11 cellular contexts compared by ENCODE assay signal in the genomic region with DNA sequence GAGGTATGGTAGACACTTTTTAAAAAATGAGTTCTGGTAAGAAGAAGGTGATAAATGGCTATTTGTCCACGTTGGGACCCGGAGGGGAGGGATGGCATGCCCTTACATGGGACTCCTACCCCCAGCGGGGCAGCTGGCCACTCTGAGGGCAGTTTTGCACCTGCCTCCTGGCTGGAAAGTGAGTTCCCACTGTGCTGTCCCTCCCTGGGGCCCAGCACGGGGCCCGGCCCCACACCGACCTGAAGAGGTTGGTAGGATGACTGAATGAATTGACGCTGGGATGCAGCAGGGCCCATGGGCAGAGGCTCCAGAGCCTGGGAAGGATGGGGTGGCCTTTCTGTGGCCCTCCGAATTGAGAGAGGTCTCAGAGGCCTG. TPM values are rescaled to one million over a fixed set of nuclear protein-coding genes. Genes with fewer than 3 reads are reported as not detected.
DNase-seq lines count a peak whose midpoint lies in the region; ATAC-seq and TF ChIP-seq lines count a peak whose summit lies in the region.
"Had no signal": no experiment of that assay in that cellular context is flagged by ENCODE, and none has a peak within 500 bp of the region (broad histone marks: within the 10 kb centered on the region; RNA-seq: fewer than 3 reads in every experiment).

No MANE protein-coding gene starts in this region.

- in situ Hi-C loops in transverse colon (cut with MboI; ENCODE audit: low pct_ligation_motif_present in 1 of 4, low pct_unique_long_range_greater_than_20kb in 1 of 4, low sequenced_read_pairs in 3 of 4) = no loop called here

- H3K9me3 ChIP-seq in colonic mucosa (no peaks in the 10 kb centered on the region), transverse colon (no peaks in the 10 kb centered on the region)

- H3K9me3 Mint-ChIP-seq in activated naive CD4-positive, alpha-beta T cell treated with anti-CD3 and anti-CD28 coated beads for 36 hours = no peaks in the 10 kb centered on the region
- no peaks in the 10 kb centered on the region for H3K9me3 Mint-ChIP-seq in naive thymus-derived CD8-positive, alpha-beta T cell

- no peaks in the 10 kb centered on the region for H3K36me3 ChIP-seq in colonic mucosa
- no peaks in the 10 kb centered on the region for H3K36me3 ChIP-seq in transverse colon

- peak overlapping the region; percentile 49 for H3K4me3 Mint-ChIP-seq in activated naive CD4-positive, alpha-beta T cell treated with anti-CD3 and anti-CD28 coated beads for 36 hours
- H3K4me3 Mint-ChIP-seq in naive thymus-derived CD8-positive, alpha-beta T cell = peak overlapping the region; percentile 64 to 80 (median 72)

- 57% methylated on average over 8 of the region's 8 CpGs; no CpG with 5 or more reads in 1 of the 2 donors for WGBS in transverse colon (ENCODE audit: low coverage in 1 of 2), 2 donors

- H3K27ac ChIP-seq in colonic mucosa = peak overlapping the region; percentile 40
- H3K27ac ChIP-seq in transverse colon = peak overlapping the region; percentile 39 to 92 (median 86)

- no peaks in the 10 kb centered on the region for H3K36me3 Mint-ChIP-seq in activated naive CD4-positive, alpha-beta T cell treated with anti-CD3 and anti-CD28 coated beads for 36 hours (ENCODE audit: low read depth)
- H3K36me3 Mint-ChIP-seq in naive thymus-derived CD8-positive, alpha-beta T cell = no peaks in the 10 kb centered on the region

- POLR2A ChIA-PET in naive thymus-derived CD8-positive, alpha-beta T cell (lab: Charles Lee) = no interaction called here

- peaks cover 14% of the 10 kb centered on the region for H3K4me1 Mint-ChIP-seq in activated naive CD4-positive, alpha-beta T cell treated with anti-CD3 and anti-CD28 coated beads for 36 hours (ENCODE audit: low read depth)
- H3K4me1 Mint-ChIP-seq in naive thymus-derived CD8-positive, alpha-beta T cell = peaks cover 15 to 40% (median 25%) of the 10 kb centered on the region in 4 donors

- H3K27me3 ChIP-seq in colonic mucosa (peaks cover 11% of the 10 kb centered on the region), transverse colon (peaks cover 26% of the 10 kb centered on the region)

- H3K27ac Mint-ChIP-seq in activated naive CD4-positive, alpha-beta T cell treated with anti-CD3 and anti-CD28 coated beads for 36 hours = no peak overlapping the region
- peak overlapping the region; percentile 3 to 90 (median 70) for H3K27ac Mint-ChIP-seq in naive thymus-derived CD8-positive, alpha-beta T cell

- H3K4me1 ChIP-seq in colonic mucosa (no peaks in the 10 kb centered on the region), transverse colon (peaks cover 0 to 12% (median 2%) of the 10 kb centered on the region in 4 donors)

- no peak for ATAC-seq in naive thymus-derived CD8-positive, alpha-beta T cell
- ATAC-seq: GM12878 had no signal

- no peak overlapping the region for H3K4me3 ChIP-seq in colonic mucosa
- H3K4me3 ChIP-seq in transverse colon = no peak overlapping the region
- H3K4me3 ChIP-seq: GM12878 had no signal

- no peak for DNase-seq in activated naive CD4-positive, alpha-beta T cell treated with anti-CD3 and anti-CD28 coated beads for 36 hours
- no peak for DNase-seq in activated naive CD4-positive, alpha-beta T cell treated with anti-CD3 and anti-CD28 coated beads, Interleukin-2, amount 50 U/mL, for 16 hours
- DNase-seq in colonic mucosa = no peak
- no peak for DNase-seq in naive thymus-derived CD8-positive, alpha-beta T cell
- DNase-seq in transverse colon = no peak
- DNase-seq in RKO (ENCODE audit: low spot score) = no peak
- no peak for DNase-seq in activated CD4-positive, alpha-beta T cell treated with anti-CD3 and anti-CD28 coated beads for 48 hours
- no peak for DNase-seq in NAMALWA (ENCODE audit: low spot score)
- DNase-seq: AML-193 had no signal

- CTCF ChIA-PET in activated naive CD4-positive, alpha-beta T cell treated with anti-CD3 and anti-CD28 coated beads for 36 hours (lab: Charles Lee) = no interaction called here

- H3K27me3 Mint-ChIP-seq in activated naive CD4-positive, alpha-beta T cell treated with anti-CD3 and anti-CD28 coated beads for 36 hours (ENCODE audit: low read depth) = no peaks in the 10 kb centered on the region
- H3K27me3 Mint-ChIP-seq in naive thymus-derived CD8-positive, alpha-beta T cell = peaks cover 0 to 1% (median 0%) of the 10 kb centered on the region in 5 donors

- peak overlapping the region in 1 of 2 donors; percentile 6 for H3K9ac ChIP-seq in colonic mucosa (ENCODE audit: low read depth in 2 of 2, low read length in 2 of 2)

- intact Hi-C loops in activated naive CD4-positive, alpha-beta T cell treated with anti-CD3 and anti-CD28 coated beads for 36 hours (cut with micrococcal nuclease) = no loop called here
- intact Hi-C loops in colonic mucosa (cut with DNase I) (no loop called here), transverse colon (cut with DNase I; ENCODE audit: low total_unique reads) (no loop called here)

- TF ChIP-seq CTCF in colonic mucosa (IDR thresholded peaks at IDR 0.05) (no peak), transverse colon (IDR thresholded peaks at IDR 0.05) (no peak)

- TF ChIP-seq POLR2A in transverse colon (IDR thresholded peaks at IDR 0.05) = no peak

- no peak for TF ChIP-seq EP300 in transverse colon (IDR thresholded peaks at IDR 0.05; ENCODE audit: low read depth)

RNA-seq across cellular contexts. Expression of gene AEBP1, which starts 0.6 kb away (rescaled TPM):
- total RNA-seq in activated naive CD4-positive, alpha-beta T cell treated with anti-CD3 and anti-CD28 coated beads for 36 hours = 10 to 100 TPM; 10.1 to 10.8 TPM
- total RNA-seq in colonic mucosa = 10 to 100 TPM; 21.4 to 30.4 TPM
- total RNA-seq in naive thymus-derived CD8-positive, alpha-beta T cell = 10 to 100 TPM; 37.1 to 38.5 TPM
- 10 to 100 TPM in 1 of 3 donors, 1 to 10 TPM in 2; 2.4 to 10.4 (median 4.2) TPM for polyA plus RNA-seq in naive thymus-derived CD8-positive, alpha-beta T cell
- 100 to 1,000 TPM in 1 of 4 donors, 10 to 100 TPM in 3; 33.9 to 151 (median 89.0) TPM for total RNA-seq in transverse colon
- total RNA-seq: LHCN-M2 had no signal

RNA-seq across cellular contexts. Expression of gene POLD2, which starts 19.8 kb away (rescaled TPM):
- 100 to 1,000 TPM; 261 to 270 TPM for total RNA-seq in activated naive CD4-positive, alpha-beta T cell treated with anti-CD3 and anti-CD28 coated beads for 36 hours
- total RNA-seq in colonic mucosa (100 to 1,000 TPM in 1 of 2 donors, 10 to 100 TPM in 1; 54.8 to 161 TPM), transverse colon (10 to 100 TPM; 20.1 to 32.7 (median 22.7) TPM)
- total RNA-seq in naive thymus-derived CD8-positive, alpha-beta T cell = 10 to 100 TPM; 70.5 to 72.4 TPM
- 100 to 1,000 TPM in 1 of 3 donors, 10 to 100 TPM in 2; 64.3 to 102 (median 89.4) TPM for polyA plus RNA-seq in naive thymus-derived CD8-positive, alpha-beta T cell

RNA-seq across cellular contexts. Expression of gene POLM, which starts 21.2 kb away (rescaled TPM):
- 10 to 100 TPM; 27.1 to 29.4 TPM for total RNA-seq in activated naive CD4-positive, alpha-beta T cell treated with anti-CD3 and anti-CD28 coated beads for 36 hours
- total RNA-seq in colonic mucosa (10 to 100 TPM; 17.2 to 25.9 TPM), transverse colon (100 to 1,000 TPM in 2 of 4 donors, 10 to 100 TPM in 2; 54.3 to 340 (median 81.1) TPM)
- 100 to 1,000 TPM in 1 of 2 experiments, 10 to 100 TPM in 1; 96.4 to 106 TPM for total RNA-seq in naive thymus-derived CD8-positive, alpha-beta T cell
- polyA plus RNA-seq in naive thymus-derived CD8-positive, alpha-beta T cell = 10 to 100 TPM; 11.1 to 24.8 (median 15.0) TPM

RNA-seq across cellular contexts. Expression of gene MYL7, which starts 37.6 kb away (rescaled TPM):
- total RNA-seq in activated naive CD4-positive, alpha-beta T cell treated with anti-CD3 and anti-CD28 coated beads for 36 hours = not detected
- total RNA-seq in colonic mucosa = 1 to 10 TPM in 1 of 2 donors, not detected in 1; 2.2 TPM
- not detected for total RNA-seq in naive thymus-derived CD8-positive, alpha-beta T cell
- polyA plus RNA-seq in naive thymus-derived CD8-positive, alpha-beta T cell = not detected
- total RNA-seq in transverse colon = not detected
- total RNA-seq: GM12878, LHCN-M2 had no signal

RNA-seq across cellular contexts. Expression of gene PGAM2, which starts 38.2 kb away (rescaled TPM):
- total RNA-seq in activated naive CD4-positive, alpha-beta T cell treated with anti-CD3 and anti-CD28 coated beads for 36 hours = under 1 TPM in 1 of 2 experiments, not detected in 1; 0.24 TPM
- total RNA-seq in colonic mucosa (under 1 TPM; 0.29 to 0.52 TPM), transverse colon (1 to 10 TPM in 1 of 4 donors, not detected in 3; 9.7 TPM)
- 1 to 10 TPM; 3.3 to 3.9 TPM for total RNA-seq in naive thymus-derived CD8-positive, alpha-beta T cell
- not detected for polyA plus RNA-seq in naive thymus-derived CD8-positive, alpha-beta T cell
- total RNA-seq: GM12878, LHCN-M2 had no signal
- polyA plus RNA-seq: GM12878 had no signal
